8 cellular contexts compared by ENCODE assay signal in the genomic region with DNA sequence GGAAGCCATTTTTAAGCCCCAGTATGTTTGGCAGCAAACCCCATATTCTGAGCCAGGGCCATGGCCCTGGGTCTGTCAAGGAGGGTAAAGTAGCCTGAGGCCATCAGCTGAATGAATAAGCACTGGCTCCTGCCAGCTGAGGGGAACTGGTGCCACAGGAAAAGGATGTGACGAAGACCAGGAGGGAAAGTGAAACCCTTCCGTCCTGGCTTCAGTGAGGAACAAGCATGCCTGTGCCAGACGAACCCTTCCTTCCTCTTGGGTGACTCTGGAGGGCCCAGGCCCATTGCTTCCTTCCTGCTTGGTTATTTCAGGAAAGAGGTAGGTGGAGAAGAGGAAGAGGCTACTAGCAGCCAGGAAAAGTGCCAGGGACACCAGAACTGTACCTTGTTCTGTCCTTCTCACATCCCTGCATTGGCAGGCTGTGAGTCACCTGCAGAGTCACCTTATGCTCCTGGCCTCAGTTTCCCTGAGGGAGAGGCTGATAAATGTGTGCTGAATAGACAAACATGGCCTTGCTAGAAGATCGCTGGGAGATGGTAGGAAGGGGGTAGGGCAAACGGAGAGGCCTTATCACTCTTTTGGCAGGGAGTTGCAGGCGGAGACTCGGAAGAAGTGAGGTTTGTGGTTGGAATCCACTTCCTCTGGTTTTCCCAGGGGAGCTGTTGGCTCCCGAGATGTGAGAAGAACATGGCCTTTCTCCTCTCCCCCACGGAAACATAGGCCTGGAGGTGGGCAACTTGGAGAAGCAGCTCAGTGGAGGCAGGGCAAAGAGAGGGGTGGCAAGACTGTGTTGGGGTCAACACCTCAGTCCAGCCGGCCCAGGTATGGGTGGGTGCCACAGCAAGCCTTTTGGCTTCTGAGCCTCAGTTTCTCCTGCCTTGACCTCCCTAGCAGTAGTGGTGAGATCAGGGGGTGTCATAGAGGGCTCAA. TPM values are rescaled to one million over a fixed set of nuclear protein-coding genes. Genes with fewer than 3 reads are reported as not detected.
A peak's percentile ranks its signal among the peaks of the same experiment; 100 is the strongest.
DNase-seq lines count a peak whose midpoint lies in the region; ATAC-seq and TF ChIP-seq lines count a peak whose summit lies in the region.

No MANE protein-coding gene starts in this region.

- peak overlapping the region; percentile 68 to 88 for H3K27ac ChIP-seq in lung (ENCODE audit: low read depth in 1 of 2, low read length in 1 of 2)

- peaks cover 51 to 63% of the 10 kb centered on the region in 2 donors for H3K4me1 ChIP-seq in lung (ENCODE audit: control insufficient read depth in 2 of 2, insufficient read depth in 2 of 2, low read length in 2 of 2)

- in situ Hi-C loops in KBM-7 (cut with MboI; ENCODE audit: low pct_unique_long_range_greater_than_20kb, low sequenced_read_pairs), result no loop called here

- TF ChIP-seq CTCF in AG09309 (IDR thresholded peaks at IDR 0.05; ENCODE audit: control insufficient read depth, insufficient read depth, low read depth, low read length, missing control alignments) (no peak), lung (IDR thresholded peaks at IDR 0.05; ENCODE audit: control extremely low read depth, extremely low read depth) (no peak)

- no peaks in the 10 kb centered on the region for H3K9me3 ChIP-seq in lung (ENCODE audit: control insufficient read depth in 2 of 2, insufficient read depth in 1 of 2, low read length in 1 of 2)

- H3K4me3 ChIP-seq in AG09309 (ENCODE audit: control insufficient read depth, low read depth, low read length) (no peak overlapping the region; the same call in 1 of the 2 replicates), lung (no peak overlapping the region)

- ATAC-seq in GM19351 (IDR thresholded peaks at IDR 0.05; ENCODE audit: unreplicated experiment), result peak; percentile 78
- peak; percentile 70 for ATAC-seq in lung (ENCODE audit: insufficient read depth, low FRiP score)

- no peaks in the 10 kb centered on the region for H3K27me3 ChIP-seq in lung (ENCODE audit: control insufficient read depth, insufficient read depth)

- peaks cover 6 to 9% of the 10 kb centered on the region in 2 donors for H3K36me3 ChIP-seq in lung (ENCODE audit: control insufficient read depth in 2 of 2, insufficient read depth in 2 of 2, low read length in 2 of 2)

- 8 to 24% methylated on average over 10 of the region's 10 CpGs for WGBS in lung, 2 donors

- DNase-seq in AG09309 (ENCODE audit: low read depth) (peak; percentile 40), KBM-7 (peak; percentile 96), lung (ENCODE audit: low spot score) (peak; percentile 81), SK-N-DZ (ENCODE audit: low spot score) (no peak)
- peak in 3 of 4 experiments; percentile 36 to 46 (median 42) for DNase-seq in activated CD4-positive, CD25-positive, alpha-beta regulatory T cell (lab: John Stamatoyannopoulos, UW)
- peak; percentile 60 for DNase-seq in central memory CD4-positive, alpha-beta T cell
- DNase-seq in stimulated activated CD8-positive, alpha-beta memory T cell treated with anti-CD3 and anti-CD28 coated beads, Interleukin-12 subunit alpha, Interleukin-12 subunit beta, amount 100 ng/mL, for 24 hours (ENCODE audit: extremely low read depth), result peak; percentile 27

RNA-seq across cellular contexts. Expression of gene COX4I2, which starts 37.4 kb away (rescaled TPM):
- total RNA-seq in lung, result 10 to 100 TPM; 14.4 to 18.8 TPM
- polyA plus RNA-seq in lung, result 10 to 100 TPM; 21.0 to 51.8 TPM
- 6.6 and 10.3 TPM in 2 replicates for polyA plus RNA-seq in SK-N-DZ (2014; cell fraction: cytosol; rRNA removed)
- polyA plus RNA-seq in SK-N-DZ (2014; cell fraction: nucleus; rRNA removed), result 1.2 and 1.3 TPM in 2 replicates

RNA-seq across cellular contexts. Expression of gene BCL2L1, which starts 47.5 kb away (rescaled TPM):
- 100 to 1,000 TPM; 113 to 150 TPM for total RNA-seq in lung
- polyA plus RNA-seq in lung, result 100 to 1,000 TPM; 107 to 120 TPM
- 78.5 and 86.3 TPM in 2 replicates for polyA plus RNA-seq in SK-N-DZ (2014; cell fraction: cytosol; rRNA removed)
- polyA plus RNA-seq in SK-N-DZ (2014; cell fraction: nucleus; rRNA removed), result 30.3 and 34.7 TPM in 2 replicates
